ENCODE assay signal across 9 cellular contexts in the genomic region with DNA sequence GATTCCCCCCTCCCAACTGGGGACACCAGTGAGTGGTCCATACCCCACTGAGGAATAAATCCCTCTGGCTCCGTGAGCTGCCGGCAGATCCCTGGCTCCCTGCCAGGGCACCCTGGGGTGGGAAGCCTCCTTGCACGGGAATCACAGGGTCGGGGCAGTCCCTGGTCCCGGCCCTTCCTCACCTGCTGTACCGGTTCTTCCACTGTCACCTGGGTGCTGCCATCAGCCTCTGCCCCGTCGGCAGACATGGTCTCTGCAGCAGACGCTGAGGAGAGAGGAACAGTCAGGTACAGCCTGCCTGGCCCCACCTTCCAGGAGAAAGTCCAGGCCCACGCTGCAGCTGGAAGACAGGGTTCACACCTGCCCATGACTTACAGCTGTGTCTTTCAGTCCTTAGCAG. TPM values are rescaled to one million over a fixed set of nuclear protein-coding genes. Genes with fewer than 3 reads are reported as not detected.
DNase-seq lines count a peak whose midpoint lies in the region; ATAC-seq and TF ChIP-seq lines count a peak whose summit lies in the region.
"Had no signal": no experiment of that assay in that cellular context is flagged by ENCODE, and none has a peak within 500 bp of the region (broad histone marks: within the 10 kb centered on the region; RNA-seq: fewer than 3 reads in every experiment).

No MANE protein-coding gene starts in this region.

- TF ChIP-seq CTCF in GM23338 (conservative IDR thresholded peaks at IDR 0.05; ENCODE audit: low read depth in 2 of 2) (no peak), upper lobe of right lung (IDR thresholded peaks at IDR 0.05) (no peak)

- H3K9me2 ChIP-seq in GM23338 (ENCODE audit: insufficient read depth) = no peaks in the 10 kb centered on the region

- H3K9me3 Mint-ChIP-seq in GM23338 = no peaks in the 10 kb centered on the region

- H3K79me2 ChIP-seq in GM23338 (replicated peaks; ENCODE audit: insufficient read depth) = peaks cover 1% of the 10 kb centered on the region; the same call in 1 of the 2 replicates

- H3K4me1 ChIP-seq in GM23338 (ENCODE audit: insufficient read depth) (no peaks in the 10 kb centered on the region), upper lobe of right lung (peaks cover 2% of the 10 kb centered on the region)

- no peak overlapping the region for H3K27ac Mint-ChIP-seq in GM23338

- no peak overlapping the region for H2AFZ ChIP-seq in GM23338

- no peaks in the 10 kb centered on the region; the same call in 1 of the 2 replicates for H4K20me1 ChIP-seq in GM23338 (replicated peaks; ENCODE audit: insufficient read depth)

- ATAC-seq in GM23338 (peak; percentile 51), upper lobe of right lung (peak; percentile 45)
- ATAC-seq: activated CD4-positive, CD25-positive, alpha-beta regulatory T cell treated with anti-CD3 and anti-CD28 coated beads, Interleukin-2, amount 50 U/mL, for 24 hours had no signal

- peaks cover 11% of the 10 kb centered on the region; the same call in 1 of the 2 replicates for H3K36me3 ChIP-seq in GM23338 (ENCODE audit: insufficient read depth)
- H3K36me3 ChIP-seq in upper lobe of right lung = peaks cover 42% of the 10 kb centered on the region

- no peak overlapping the region for H3K4me3 Mint-ChIP-seq in GM23338

- H3K4me1 Mint-ChIP-seq in GM23338 = no peaks in the 10 kb centered on the region

- H3K27me3 Mint-ChIP-seq in GM23338 (ENCODE audit: insufficient read depth, low read depth, poor library complexity) = no peaks in the 10 kb centered on the region

- intact Hi-C loops in upper lobe of right lung (cut with DNase I) = no loop called here

- H3F3A ChIP-seq in GM23338 (replicated peaks; ENCODE audit: low read depth) = no peaks in the 10 kb centered on the region

- no peak for DNase-seq in GM23338 (ENCODE audit: low spot score)
- DNase-seq in NCI-H526 (lab: John Stamatoyannopoulos, UW) = peak; percentile 38 to 76
- DNase-seq in islet precursor cell = peak; percentile 75
- DNase-seq in upper lobe of right lung = no peak
- no peak for DNase-seq in medulla oblongata (ENCODE audit: extremely low spot score)
- no peak for DNase-seq in occipital lobe (lab: John Stamatoyannopoulos, UW)
- no peak for DNase-seq in COLO829 (ENCODE audit: low spot score)

- no peak overlapping the region for H3K4me3 ChIP-seq in GM23338
- H3K4me3 ChIP-seq in upper lobe of right lung = no peak overlapping the region
- H3K4me3 ChIP-seq: coronary artery had no signal

- H3K27ac ChIP-seq in GM23338 (ENCODE audit: low read depth) = no peak overlapping the region
- no peak overlapping the region for H3K27ac ChIP-seq in upper lobe of right lung
- H3K27ac ChIP-seq: coronary artery had no signal

- H3K27me3 ChIP-seq in GM23338 (ENCODE audit: insufficient read depth) = no peaks in the 10 kb centered on the region
- no peaks in the 10 kb centered on the region for H3K27me3 ChIP-seq in upper lobe of right lung

- no peaks in the 10 kb centered on the region for H3K9me3 ChIP-seq in upper lobe of right lung

- no peaks in the 10 kb centered on the region; the same call in 2 of the 3 replicates for H3K36me3 Mint-ChIP-seq in GM23338 (ENCODE audit: low read depth)

- no peak overlapping the region for H3K4me2 ChIP-seq in GM23338

TF ChIP-seq in GM23338, 12 proteins besides CTCF, POLR2A, EP300 and RAD21 (continues in another document):
- TF ChIP-seq EZH2phosphoT487 (IDR thresholded peaks at IDR 0.05; ENCODE audit: unreplicated experiment) (no peak), CREB1 (CRISPR knock-in tag; IDR thresholded peaks at IDR 0.05; ENCODE audit: low read depth) (no peak), EZH2 (IDR thresholded peaks at IDR 0.05; ENCODE audit: low read depth, unreplicated experiment) (no peak), POLR2AphosphoS5 (IDR thresholded peaks at IDR 0.05; ENCODE audit: low read depth) (no peak), ZNF331 (CRISPR knock-in tag; IDR thresholded peaks at IDR 0.05; ENCODE audit: low read depth) (no peak), STAT1 (IDR thresholded peaks at IDR 0.05; ENCODE audit: unreplicated experiment) (no peak), REST (IDR thresholded peaks at IDR 0.05; ENCODE audit: unreplicated experiment) (no peak), NANOG (IDR thresholded peaks at IDR 0.05; ENCODE audit: borderline replicate concordance) (no peak), ZNF114 (CRISPR knock-in tag; IDR thresholded peaks at IDR 0.05) (no peak)
- TF ChIP-seq, protein P1, sequence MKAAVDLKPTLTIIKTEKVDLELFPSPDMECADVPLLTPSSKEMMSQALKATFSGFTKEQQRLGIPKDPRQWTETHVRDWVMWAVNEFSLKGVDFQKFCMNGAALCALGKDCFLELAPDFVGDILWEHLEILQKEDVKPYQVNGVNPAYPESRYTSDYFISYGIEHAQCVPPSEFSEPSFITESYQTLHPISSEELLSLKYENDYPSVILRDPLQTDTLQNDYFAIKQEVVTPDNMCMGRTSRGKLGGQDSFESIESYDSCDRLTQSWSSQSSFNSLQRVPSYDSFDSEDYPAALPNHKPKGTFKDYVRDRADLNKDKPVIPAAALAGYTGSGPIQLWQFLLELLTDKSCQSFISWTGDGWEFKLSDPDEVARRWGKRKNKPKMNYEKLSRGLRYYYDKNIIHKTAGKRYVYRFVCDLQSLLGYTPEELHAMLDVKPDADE (IDR thresholded peaks at IDR 0.05) = no peak

RNA-seq across cellular contexts. Expression of gene PLIN3, which starts 6.3 kb away (rescaled TPM):
- total RNA-seq in GM23338 (2014; rRNA removed; shearing (Covaris generic)) = 45.9 and 59.9 TPM in 2 replicates
- 38.0 and 39.0 TPM in 2 replicates for polyA plus RNA-seq in GM23338 (2016; fragmentation: Nextera tagmentation; extraction: Ambion mirVana)
- total RNA-seq in upper lobe of right lung (31.9 TPM), occipital lobe (12.8 TPM)

RNA-seq across cellular contexts. Expression of gene TICAM1, which starts 29.6 kb away (rescaled TPM):
- total RNA-seq in GM23338 (2014; rRNA removed; shearing (Covaris generic)) = 0.31 and 0.38 TPM in 2 replicates
- polyA plus RNA-seq in GM23338 (2016; fragmentation: Nextera tagmentation; extraction: Ambion mirVana) = 0.32 and 0.38 TPM in 2 replicates
- total RNA-seq in upper lobe of right lung (16.6 TPM), occipital lobe (0.78 TPM)

RNA-seq across cellular contexts. Expression of gene ARRDC5, which starts 41.5 kb away (rescaled TPM):
- not detected in 2 replicates for total RNA-seq in GM23338 (2014; rRNA removed; shearing (Covaris generic))
- not detected in 2 replicates for polyA plus RNA-seq in GM23338 (2016; fragmentation: Nextera tagmentation; extraction: Ambion mirVana)
- total RNA-seq in upper lobe of right lung (not detected), occipital lobe (not detected)

RNA-seq across cellular contexts. Expression of gene UHRF1, which starts 48.2 kb away (rescaled TPM):
- 40.9 and 45.7 TPM in 2 replicates for total RNA-seq in GM23338 (2014; rRNA removed; shearing (Covaris generic))
- 20.3 and 24.5 TPM in 2 replicates for polyA plus RNA-seq in GM23338 (2016; fragmentation: Nextera tagmentation; extraction: Ambion mirVana)
- total RNA-seq in upper lobe of right lung = 0.90 TPM
- total RNA-seq in occipital lobe = 8.3 TPM

Comparison
In these comparisons a context has a peak if more than half of its experiments do, and no peak if none do; other contexts are left out.
1. DNase-seq: peak in NCI-H526 (2 of 2) and islet precursor cell (single experiment); none in GM23338 (single experiment), upper lobe of right lung (single experiment), medulla oblongata (single experiment), occipital lobe (single experiment) and COLO829 (single experiment).